Comparison of ENCODE assay signal across 15 cellular contexts in the genomic region with DNA sequence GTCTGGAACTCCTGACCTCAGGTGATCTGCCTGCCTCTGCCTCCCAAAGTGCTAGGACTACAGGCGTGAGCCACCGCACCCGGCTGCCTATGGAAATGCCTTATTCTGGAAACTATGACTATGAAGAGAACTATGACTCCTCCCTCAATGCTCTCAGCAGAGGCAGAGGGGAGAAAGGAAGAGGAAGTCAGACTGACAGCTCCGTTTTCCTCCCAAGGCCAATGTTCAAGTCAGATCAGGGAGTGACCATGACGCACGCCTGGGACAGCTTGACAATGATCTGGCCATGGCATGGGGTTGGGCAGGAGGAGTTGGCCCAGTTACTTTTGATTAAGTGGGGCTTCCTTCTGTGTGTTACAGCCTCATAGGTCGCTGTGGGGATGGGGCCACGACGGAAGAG. TPM values are rescaled to one million over a fixed set of nuclear protein-coding genes. Genes with fewer than 3 reads are reported as not detected.
A peak's percentile ranks its signal among the peaks of the same experiment; 100 is the strongest.
DNase-seq lines count a peak whose midpoint lies in the region; ATAC-seq, FAIRE-seq and TF ChIP-seq lines count a peak whose summit lies in the region.
"Had no signal": no experiment of that assay in that cellular context is flagged by ENCODE, and none has a peak within 500 bp of the region (broad histone marks: within the 10 kb centered on the region; RNA-seq: fewer than 3 reads in every experiment).

No MANE protein-coding gene starts in this region.

- H3K27ac ChIP-seq in Peyer's patch, result peak overlapping the region in 2 of 4 donors; percentile 49 to 53
- H3K27ac ChIP-seq in small intestine (ENCODE audit: low read depth in 1 of 2, low read length in 1 of 2), result peak overlapping the region; percentile 46 to 72
- H3K27ac ChIP-seq: psoas muscle, SK-N-MC had no signal

- no peak overlapping the region for H3K4me3 Mint-ChIP-seq in activated CD4-positive, alpha-beta T cell treated with anti-CD3 and anti-CD28 coated beads, Interleukin-2, amount 10 ng/mL, durations not matched to agents 24 days and 14 days
- H3K4me3 Mint-ChIP-seq: CD4-positive, alpha-beta memory T cell had no signal

- H3K27me3 ChIP-seq in Peyer's patch (no peaks in the 10 kb centered on the region), small intestine (ENCODE audit: control insufficient read depth in 2 of 2, insufficient read depth in 2 of 2, low read length in 2 of 2) (no peaks in the 10 kb centered on the region)

- WGBS in small intestine, 3 donors, result 46 to 61% (median 55%) methylated on average over 9 of the region's 9 CpGs

- intact Hi-C loops in activated CD4-positive, alpha-beta T cell treated with anti-CD3 and anti-CD28 coated beads, Interleukin-2, amount 10 ng/mL, durations not matched to agents 24 days and 14 days (cut with micrococcal nuclease), result no loop called here

- peaks cover 0 to 23% (median 0%) of the 10 kb centered on the region in 4 donors for H3K4me1 ChIP-seq in Peyer's patch
- H3K4me1 ChIP-seq in small intestine (ENCODE audit: control insufficient read depth in 2 of 2, insufficient read depth in 1 of 2, low read depth in 1 of 2, low read length in 1 of 2), result peaks cover 4 to 16% of the 10 kb centered on the region in 2 donors
- H3K4me1 ChIP-seq: psoas muscle had no signal

- no peak for ATAC-seq in GM19395 (IDR thresholded peaks at IDR 0.05; ENCODE audit: unreplicated experiment)
- no peak for ATAC-seq in GM21515 (IDR thresholded peaks at IDR 0.05; ENCODE audit: unreplicated experiment)
- ATAC-seq: psoas muscle had no signal

- H3K9me3 Mint-ChIP-seq in activated CD4-positive, alpha-beta T cell treated with anti-CD3 and anti-CD28 coated beads, Interleukin-2, amount 10 ng/mL, durations not matched to agents 24 days and 14 days, result no peaks in the 10 kb centered on the region
- H3K9me3 Mint-ChIP-seq: CD4-positive, alpha-beta memory T cell had no signal

- TF ChIP-seq CTCF in Peyer's patch (IDR thresholded peaks at IDR 0.05) (no peak), fibroblast of pulmonary artery (IDR thresholded peaks at IDR 0.05; ENCODE audit: low read length, missing control alignments) (no peak)

- H3K36me3 ChIP-seq in Peyer's patch (no peaks in the 10 kb centered on the region), small intestine (ENCODE audit: control insufficient read depth in 2 of 2, insufficient read depth in 2 of 2, low read length in 2 of 2) (no peaks in the 10 kb centered on the region)

- no peaks in the 10 kb centered on the region for H3K9me3 ChIP-seq in Peyer's patch
- H3K9me3 ChIP-seq in small intestine (ENCODE audit: control insufficient read depth, low read depth), result no peaks in the 10 kb centered on the region
- H3K9me3 ChIP-seq: psoas muscle had no signal

- H3K27ac Mint-ChIP-seq in activated CD4-positive, alpha-beta T cell treated with anti-CD3 and anti-CD28 coated beads, Interleukin-2, amount 10 ng/mL, durations not matched to agents 24 days and 14 days, result peak overlapping the region; percentile 31

- no peak for DNase-seq in activated CD4-positive, alpha-beta T cell treated with anti-CD3 and anti-CD28 coated beads, Interleukin-2, amount 10 ng/mL, durations not matched to agents 24 days and 14 days
- DNase-seq in activated CD4-positive, alpha-beta T cell treated with anti-CD3 and anti-CD28 coated beads for 4 hours, result no peak
- peak in 2 of 3 donors; percentile 76 to 80 for DNase-seq in Peyer's patch
- DNase-seq in fibroblast of pulmonary artery (ENCODE audit: low read depth), result peak; percentile 64
- peak; percentile 97 for DNase-seq in small intestine
- DNase-seq in NCI-H526 (lab: John Stamatoyannopoulos, UW), result no peak
- DNase-seq: activated CD4-positive, CD25-positive, alpha-beta regulatory T cell; activated T-cell treated with anti-CD3 and anti-CD28 coated beads for 4 hours; CD4-positive, alpha-beta memory T cell; head of caudate nucleus; psoas muscle; stimulated activated CD4-positive, alpha-beta T cell treated with anti-CD3 and anti-CD28 coated beads, Interleukin-15, amount 100 ng/mL, for 24 hours had no signal

- no peak overlapping the region for H3K4me3 ChIP-seq in Peyer's patch
- no peak overlapping the region for H3K4me3 ChIP-seq in fibroblast of pulmonary artery (replicated peaks; ENCODE audit: low read depth, low read length)
- H3K4me3 ChIP-seq in small intestine (ENCODE audit: low read depth in 1 of 2, low read length in 2 of 2), result no peak overlapping the region
- H3K4me3 ChIP-seq: psoas muscle, SK-N-MC had no signal

- peak in 1 of 2 donors; percentile 10 for TF ChIP-seq POLR2A in Peyer's patch (IDR thresholded peaks at IDR 0.05)

- no peak for FAIRE-seq in small intestine (lab: Jason Lieb, UNC)

- H3K36me3 Mint-ChIP-seq in activated CD4-positive, alpha-beta T cell treated with anti-CD3 and anti-CD28 coated beads, Interleukin-2, amount 10 ng/mL, durations not matched to agents 24 days and 14 days (ENCODE audit: low read depth), result no peaks in the 10 kb centered on the region
- H3K36me3 Mint-ChIP-seq: CD4-positive, alpha-beta memory T cell had no signal

- H3K27me3 Mint-ChIP-seq in activated CD4-positive, alpha-beta T cell treated with anti-CD3 and anti-CD28 coated beads, Interleukin-2, amount 10 ng/mL, durations not matched to agents 24 days and 14 days, result no peaks in the 10 kb centered on the region
- H3K27me3 Mint-ChIP-seq: CD4-positive, alpha-beta memory T cell had no signal

- H3K4me1 Mint-ChIP-seq in activated CD4-positive, alpha-beta T cell treated with anti-CD3 and anti-CD28 coated beads, Interleukin-2, amount 10 ng/mL, durations not matched to agents 24 days and 14 days, result peaks cover 18% of the 10 kb centered on the region
- H3K4me1 Mint-ChIP-seq: CD4-positive, alpha-beta memory T cell had no signal

RNA-seq across cellular contexts. Expression of gene MRPL33, which starts 44.3 kb away (rescaled TPM):
- total RNA-seq in activated CD4-positive, alpha-beta T cell treated with anti-CD3 and anti-CD28 coated beads, Interleukin-2, amount 10 ng/mL, durations not matched to agents 24 days and 14 days, result 59.0 and 59.6 TPM in 2 replicates
- total RNA-seq in Peyer's patch, result 10 to 100 TPM; 25.6 to 67.1 (median 37.8) TPM
- 100 to 1,000 TPM; 118 to 156 (median 137) TPM for polyA plus RNA-seq in small intestine

Comparison
In these comparisons a context has a peak if more than half of its experiments do, and no peak if none do; other contexts are left out.
1. DNase-seq: peak in Peyer's patch (2 of 3), fibroblast of pulmonary artery (single experiment) and small intestine (single experiment); none in activated CD4-positive, alpha-beta T cell treated with anti-CD3 and anti-CD28 coated beads, Interleukin-2, amount 10 ng/mL, durations not matched to agents 24 days and 14 days (single experiment), activated CD4-positive, alpha-beta T cell treated with anti-CD3 and anti-CD28 coated beads for 4 hours (0 of 2) and NCI-H526 (0 of 2).